In genomic region chr16:17358350-17358749, GRCh38 we compare ENCODE assay signal across 13 cellular contexts.
DNase-seq lines count a peak whose midpoint lies in the region; ATAC-seq and TF ChIP-seq lines count a peak whose summit lies in the region.
"Had no signal": no experiment of that assay in that cellular context is flagged by ENCODE, and none has a peak within 500 bp of the region (broad histone marks: within the 10 kb centered on the region; RNA-seq: fewer than 3 reads in every experiment).

No MANE protein-coding gene starts in this region.

- H3K27ac ChIP-seq in mammary epithelial cell (ENCODE audit: insufficient read depth, low read depth, low read length): no peak overlapping the region
- no peak overlapping the region for H3K27ac ChIP-seq in substantia nigra (ENCODE audit: low read depth, low read length, poor library complexity, severe bottlenecking)

- no peak overlapping the region for H2AFZ ChIP-seq in mammary epithelial cell (ENCODE audit: low read depth, low read length)

- H3K4me3 ChIP-seq in mammary epithelial cell (replicated peaks in 1 of 3; ENCODE audit: insufficient read depth in 1 of 3, low read depth in 2 of 3, low read length in 3 of 3): no peak overlapping the region
- H3K4me3 ChIP-seq: heart right ventricle had no signal

- no peak overlapping the region for H3K4me3 Mint-ChIP-seq in stimulated activated naive CD8-positive, alpha-beta T cell treated with anti-CD3 and anti-CD28 coated beads, Interleukin-15, Interleukin-2, amounts not matched to agents 100 ng/mL and 50 ng/mL, for 24 hours
- H3K4me3 Mint-ChIP-seq in activated naive CD8-positive, alpha-beta T cell treated with anti-CD3 and anti-CD28 coated beads, Interleukin-2, amount 10 ng/mL, durations not matched to agents 7 days and 5 days: peak overlapping the region; percentile 65
- peak overlapping the region in 8 of 10 donors; percentile 12 to 73 (median 44) for H3K4me3 Mint-ChIP-seq in naive thymus-derived CD8-positive, alpha-beta T cell
- H3K4me3 Mint-ChIP-seq: mesothelial cell of epicardium had no signal

- H3K9me3 ChIP-seq in mammary epithelial cell (replicated peaks; ENCODE audit: insufficient read depth, low read length): no peaks in the 10 kb centered on the region
- H3K9me3 ChIP-seq: heart right ventricle had no signal

- ATAC-seq in stimulated activated naive CD8-positive, alpha-beta T cell treated with anti-CD3 and anti-CD28 coated beads, Interleukin-15, Interleukin-2, amounts not matched to agents 100 U/mL and 50 U/mL, for 24 hours: no peak
- ATAC-seq in activated naive CD8-positive, alpha-beta T cell treated with anti-CD3 and anti-CD28 coated beads, Interleukin-2, amount 10 ng/mL, durations not matched to agents 7 days and 5 days (ENCODE audit: low read depth): no peak
- no peak for ATAC-seq in naive thymus-derived CD8-positive, alpha-beta T cell
- no peak for ATAC-seq in HG03280 (IDR thresholded peaks at IDR 0.05; ENCODE audit: unreplicated experiment)

- peaks cover 60% of the 10 kb centered on the region for H3K4me1 Mint-ChIP-seq in stimulated activated naive CD8-positive, alpha-beta T cell treated with anti-CD3 and anti-CD28 coated beads, Interleukin-15, Interleukin-2, amounts not matched to agents 100 ng/mL and 50 ng/mL, for 24 hours (ENCODE audit: low read depth)
- peaks cover 57% of the 10 kb centered on the region for H3K4me1 Mint-ChIP-seq in activated naive CD8-positive, alpha-beta T cell treated with anti-CD3 and anti-CD28 coated beads, Interleukin-2, amount 10 ng/mL, durations not matched to agents 7 days and 5 days
- H3K4me1 Mint-ChIP-seq in naive thymus-derived CD8-positive, alpha-beta T cell: peaks cover 38 to 82% (median 74%) of the 10 kb centered on the region in 4 donors

- H3K36me3 ChIP-seq in mammary epithelial cell (ENCODE audit: insufficient read depth, low read length): no peaks in the 10 kb centered on the region
- H3K36me3 ChIP-seq: heart right ventricle had no signal

- no peaks in the 10 kb centered on the region for H3K9me3 Mint-ChIP-seq in stimulated activated naive CD8-positive, alpha-beta T cell treated with anti-CD3 and anti-CD28 coated beads, Interleukin-15, Interleukin-2, amounts not matched to agents 100 ng/mL and 50 ng/mL, for 24 hours
- no peaks in the 10 kb centered on the region for H3K9me3 Mint-ChIP-seq in activated naive CD8-positive, alpha-beta T cell treated with anti-CD3 and anti-CD28 coated beads, Interleukin-2, amount 10 ng/mL, durations not matched to agents 7 days and 5 days
- no peaks in the 10 kb centered on the region for H3K9me3 Mint-ChIP-seq in naive thymus-derived CD8-positive, alpha-beta T cell
- H3K9me3 Mint-ChIP-seq: mesothelial cell of epicardium had no signal

- intact Hi-C loops in mammary epithelial cell (cut with micrococcal nuclease): no loop called here

- in situ Hi-C loops in mammary epithelial cell (cut with MboI; ENCODE audit: low sequenced_read_pairs in 2 of 2): no loop called here

- H3K27me3 ChIP-seq in mammary epithelial cell (ENCODE audit: insufficient read depth, low read length): no peaks in the 10 kb centered on the region
- H3K27me3 ChIP-seq: heart right ventricle had no signal

- no peaks in the 10 kb centered on the region for H3K27me3 Mint-ChIP-seq in stimulated activated naive CD8-positive, alpha-beta T cell treated with anti-CD3 and anti-CD28 coated beads, Interleukin-15, Interleukin-2, amounts not matched to agents 100 ng/mL and 50 ng/mL, for 24 hours
- H3K27me3 Mint-ChIP-seq in activated naive CD8-positive, alpha-beta T cell treated with anti-CD3 and anti-CD28 coated beads, Interleukin-2, amount 10 ng/mL, durations not matched to agents 7 days and 5 days: no peaks in the 10 kb centered on the region
- no peaks in the 10 kb centered on the region for H3K27me3 Mint-ChIP-seq in naive thymus-derived CD8-positive, alpha-beta T cell

- H3K9ac ChIP-seq in mammary epithelial cell (ENCODE audit: insufficient read depth, low read length): no peak overlapping the region

- H4K20me1 ChIP-seq in mammary epithelial cell (ENCODE audit: insufficient read depth, low read length): no peaks in the 10 kb centered on the region

- H3K4me2 ChIP-seq in mammary epithelial cell (ENCODE audit: insufficient read depth, low read depth, low read length): no peak overlapping the region

- no peaks in the 10 kb centered on the region for H3K79me2 ChIP-seq in mammary epithelial cell (ENCODE audit: insufficient read depth, low read length)

- H3K36me3 Mint-ChIP-seq in stimulated activated naive CD8-positive, alpha-beta T cell treated with anti-CD3 and anti-CD28 coated beads, Interleukin-15, Interleukin-2, amounts not matched to agents 100 ng/mL and 50 ng/mL, for 24 hours (ENCODE audit: low read depth): peaks cover 16% of the 10 kb centered on the region
- peaks cover 55% of the 10 kb centered on the region for H3K36me3 Mint-ChIP-seq in activated naive CD8-positive, alpha-beta T cell treated with anti-CD3 and anti-CD28 coated beads, Interleukin-2, amount 10 ng/mL, durations not matched to agents 7 days and 5 days
- peaks cover 0 to 7% (median 2%) of the 10 kb centered on the region in 3 donors for H3K36me3 Mint-ChIP-seq in naive thymus-derived CD8-positive, alpha-beta T cell
- H3K36me3 Mint-ChIP-seq: mesothelial cell of epicardium had no signal

- POLR2A ChIA-PET in activated naive CD8-positive, alpha-beta T cell treated with anti-CD3 and anti-CD28 coated beads, Interleukin-2, amount 10 ng/mL, durations not matched to agents 7 days and 5 days (lab: Charles Lee): interaction anchor here (0.6 to 4.4 kb wide), 2 partner anchors 12 to 130 kb away, joined by 3 to 51 read pairs; no protein-coding TSS in a partner anchor
- POLR2A ChIA-PET in naive thymus-derived CD8-positive, alpha-beta T cell (lab: Charles Lee): interaction anchor here (1.6 to 5.3 kb wide), 4 partner anchors 9 to 15 kb away, joined by 4 to 55 read pairs (median 7); no protein-coding TSS in a partner anchor

- WGBS in mammary epithelial cell (ENCODE audit: low coverage, missing lambda C conversion rate): 79% methylated on average over 8 of the region's 8 CpGs

- BruUV-seq in mammary epithelial cell (replicated peaks; lab: Mats Ljungman, UMichigan): no TSS peak

- peak overlapping the region; percentile 71 for H3K27ac Mint-ChIP-seq in stimulated activated naive CD8-positive, alpha-beta T cell treated with anti-CD3 and anti-CD28 coated beads, Interleukin-15, Interleukin-2, amounts not matched to agents 100 ng/mL and 50 ng/mL, for 24 hours
- H3K27ac Mint-ChIP-seq in activated naive CD8-positive, alpha-beta T cell treated with anti-CD3 and anti-CD28 coated beads, Interleukin-2, amount 10 ng/mL, durations not matched to agents 7 days and 5 days: peak overlapping the region; percentile 86
- peak overlapping the region; percentile 60 to 99 (median 93) for H3K27ac Mint-ChIP-seq in naive thymus-derived CD8-positive, alpha-beta T cell
- H3K27ac Mint-ChIP-seq: mesothelial cell of epicardium had no signal

- dilution Hi-C loops in mammary epithelial cell (cut with HindIII; ENCODE audit: low sequenced_read_pairs): loop anchor here (5.0 to 10.0 kb wide), 2 partner anchors 36 to 144 kb away; no protein-coding TSS in a partner anchor

- peaks cover 9% of the 10 kb centered on the region for H3K4me1 ChIP-seq in mammary epithelial cell (ENCODE audit: insufficient read depth, low read length)

- TF ChIP-seq CTCF in mammary epithelial cell (conservative IDR thresholded peaks at IDR 0.05 in 1 of 2, IDR thresholded peaks at IDR 0.05 in 1 of 2; ENCODE audit: extremely low read depth in 1 of 2, insufficient read depth in 1 of 2, low read depth in 1 of 2, low read length in 2 of 2): no peak

- no peak for DNase-seq in stimulated activated naive CD8-positive, alpha-beta T cell treated with anti-CD3 and anti-CD28 coated beads, Interleukin-15, Interleukin-2, amounts not matched to agents 100 U/mL and 50 U/mL, for 24 hours
- DNase-seq in activated naive CD8-positive, alpha-beta T cell treated with anti-CD3 and anti-CD28 coated beads, Interleukin-2, amount 10 ng/mL, durations not matched to agents 7 days and 5 days: no peak
- DNase-seq in naive thymus-derived CD8-positive, alpha-beta T cell: no peak
- DNase-seq in mammary epithelial cell (no peak), SIG-M5 (lab: John Stamatoyannopoulos, UW) (no peak), substantia nigra (lab: John Stamatoyannopoulos, UW) (no peak)
- DNase-seq: activated T-cell treated with anti-CD3 and anti-CD28 coated beads, Interleukin-2, amount 50 U/mL, for 48 hours; heart right ventricle; NCI-H1092; posterior cingulate gyrus had no signal

- CTCF ChIA-PET in mammary epithelial cell (lab: Charles Lee; ENCODE audit: low non-redundant PET): no interaction called here
